In genomic region chr12:118925407-118926202, GRCh38 we compare ENCODE assay signal across 16 cellular contexts. TPM values are rescaled to one million over a fixed set of nuclear protein-coding genes. Genes with fewer than 3 reads are reported as not detected.
"Had no signal": no experiment of that assay in that cellular context is flagged by ENCODE, and none has a peak within 500 bp of the region (broad histone marks: within the 10 kb centered on the region; RNA-seq: fewer than 3 reads in every experiment).

No MANE protein-coding gene starts in this region.

- H3K9me3 ChIP-seq: testis had no signal

- H3K4me3 ChIP-seq: testis had no signal

- H3K4me1 ChIP-seq: testis had no signal

- H3K27me3 ChIP-seq: testis had no signal

- H3K27ac ChIP-seq: testis had no signal

- DNase-seq: activated CD4-positive, alpha-beta memory T cell treated with anti-CD3 and anti-CD28 coated beads for 36 hours; activated CD4-positive, alpha-beta T cell treated with anti-CD3 and anti-CD28 coated beads for 1 hour; activated gamma-delta T cell treated with Interleukin-2 at 50 U/mL for 16 hours; activated naive CD8-positive, alpha-beta T cell treated with anti-CD3 and anti-CD28 coated beads for 36 hours; activated T-cell treated with anti-CD3 and anti-CD28 coated beads, Interleukin-2, amount 50 U/mL, for 48 hours; dermis blood vessel endothelial cell; hypothalamus; kidney glomerular epithelial cell; mammary epithelial cell; occipital lobe; stimulated activated CD4-positive, alpha-beta T cell treated with anti-CD3 and anti-CD28 coated beads, Interleukin-4, amount 100 ng/mL, for 1 hour; stimulated activated CD8-positive, alpha-beta memory T cell treated with anti-CD3 and anti-CD28 coated beads, Interleukin-4, amount 100 ng/mL, for 48 hours; testis had no signal

RNA-seq across cellular contexts. Expression of gene SRRM4, which starts 55.7 kb away (rescaled TPM):
- total RNA-seq: activated CD4-positive, alpha-beta memory T cell treated with anti-CD3 and anti-CD28 coated beads for 36 hours; activated naive CD8-positive, alpha-beta T cell treated with anti-CD3 and anti-CD28 coated beads for 36 hours; dermis blood vessel endothelial cell; glomerular endothelial cell; mammary epithelial cell; pulmonary artery endothelial cell; T-helper 2 cell treated with Interferon-gamma antibody and Interleukin-4, amounts not matched to agents 100 ng/mL and 5 ng/mL, for 36 hours had no signal
